Comparison of ENCODE assay signal across 9 cellular contexts in genomic region chr3:177602601-177603136, GRCh38.
DNase-seq lines count a peak whose midpoint lies in the region; TF ChIP-seq lines count a peak whose summit lies in the region.
"Had no signal": no experiment of that assay in that cellular context is flagged by ENCODE, and none has a peak within 500 bp of the region (broad histone marks: within the 10 kb centered on the region; RNA-seq: fewer than 3 reads in every experiment).

No MANE protein-coding gene starts in this region.

- no peak overlapping the region for H3K4me2 ChIP-seq in smooth muscle cell

- peaks cover 12% of the 10 kb centered on the region for H3K4me1 ChIP-seq in smooth muscle cell (ENCODE audit: low read depth)
- peaks cover 58% of the 10 kb centered on the region for H3K4me1 ChIP-seq in suprapubic skin

- no peak overlapping the region for H3K9ac ChIP-seq in smooth muscle cell (ENCODE audit: low read depth)

- H4K20me1 ChIP-seq in smooth muscle cell (ENCODE audit: low read depth) = no peaks in the 10 kb centered on the region

- 83% methylated on average over 2 of the region's 2 CpGs for WGBS in smooth muscle cell (ENCODE audit: low lambda C conversion rate)
- WGBS in suprapubic skin = 33% methylated on average over 2 of the region's 2 CpGs

- H3K27ac ChIP-seq in smooth muscle cell (ENCODE audit: low read depth) = peak overlapping the region; percentile 51
- no peak overlapping the region for H3K27ac ChIP-seq in suprapubic skin

- no peak for TF ChIP-seq EP300 in suprapubic skin (IDR thresholded peaks at IDR 0.05)

- TF ChIP-seq CTCF in smooth muscle cell (IDR thresholded peaks at IDR 0.05; ENCODE audit: borderline replicate concordance, insufficient read depth, poor library complexity, severe bottlenecking) (no peak), suprapubic skin (IDR thresholded peaks at IDR 0.05) (no peak)

- no peak for TF ChIP-seq POLR2A in suprapubic skin (IDR thresholded peaks at IDR 0.05)

- no peaks in the 10 kb centered on the region for H3K36me3 ChIP-seq in smooth muscle cell (ENCODE audit: low read depth)
- H3K36me3 ChIP-seq in suprapubic skin = no peaks in the 10 kb centered on the region

- H2AFZ ChIP-seq in smooth muscle cell (ENCODE audit: low read depth) = no peak overlapping the region

- H3K4me3 ChIP-seq in smooth muscle cell = no peak overlapping the region
- H3K4me3 ChIP-seq in suprapubic skin = no peak overlapping the region

- no peaks in the 10 kb centered on the region for H3F3A ChIP-seq in smooth muscle cell (ENCODE audit: low read depth)

- DNase-seq in NCI-H1417 (lab: John Stamatoyannopoulos, UW) (peak in 2 of 3 experiments; percentile 45 to 77), NCI-H1417 treated with DMSO at 0.1 percent for 48 hours (lab: John Stamatoyannopoulos, UW) (no peak), NCI-H2029 treated with DMSO at 0.1 percent for 48 hours (lab: John Stamatoyannopoulos, UW) (peak; percentile 39), cerebellum (ENCODE audit: low spot score) (peak; percentile 24), smooth muscle cell (lab: John Stamatoyannopoulos, UW; ENCODE audit: unreplicated experiment) (no peak), SHP77 (lab: John Stamatoyannopoulos, UW) (no peak), suprapubic skin (ENCODE audit: low spot score in 2 of 2) (no peak), D341Med (ENCODE audit: low spot score) (no peak)
- DNase-seq: activated CD8-positive, alpha-beta memory T cell treated with anti-CD3 and anti-CD28 coated beads, Interleukin-2, amount 10 ng/mL, durations not matched to agents 7 days and 5 days had no signal

- no peaks in the 10 kb centered on the region for H3K79me2 ChIP-seq in smooth muscle cell (ENCODE audit: low read depth)

- H3K9me3 ChIP-seq in smooth muscle cell (replicated peaks; ENCODE audit: low read depth) = no peaks in the 10 kb centered on the region
- H3K9me3 ChIP-seq in suprapubic skin = no peaks in the 10 kb centered on the region

- no peaks in the 10 kb centered on the region for H3K27me3 ChIP-seq in smooth muscle cell (ENCODE audit: low read depth)
- H3K27me3 ChIP-seq in suprapubic skin = no peaks in the 10 kb centered on the region

Comparison
In these comparisons a context has a peak if more than half of its experiments do, and no peak if none do; other contexts are left out.
1. DNase-seq: peak in NCI-H1417 (2 of 3), NCI-H2029 treated with DMSO at 0.1 percent for 48 hours (single experiment) and cerebellum (single experiment); none in NCI-H1417 treated with DMSO at 0.1 percent for 48 hours (single experiment), smooth muscle cell (single experiment), SHP77 (0 of 2), suprapubic skin (0 of 2) and D341Med (single experiment).